ENCODE assay signal across 33 cellular contexts in the genomic region with DNA sequence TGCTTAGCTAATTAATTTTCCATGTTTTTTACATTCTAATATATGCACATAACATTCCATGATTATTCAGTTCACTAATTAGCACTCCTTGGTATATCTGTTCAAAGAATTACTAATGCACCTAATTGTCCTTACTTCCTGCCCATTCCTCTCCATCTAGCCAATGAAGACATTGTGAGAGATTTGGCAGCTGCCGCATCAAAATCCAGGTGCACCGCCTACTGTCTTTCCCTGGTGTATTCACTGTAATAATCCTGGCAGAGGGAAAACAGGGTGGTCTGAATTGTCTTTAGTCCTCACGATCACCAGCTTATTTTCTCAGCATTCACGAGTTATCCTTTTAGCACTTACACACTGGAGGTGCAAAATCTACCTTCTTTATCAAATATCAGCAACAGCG.
DNase-seq lines count a peak whose midpoint lies in the region; ATAC-seq and TF ChIP-seq lines count a peak whose summit lies in the region.
"Had no signal": no experiment of that assay in that cellular context is flagged by ENCODE, and none has a peak within 500 bp of the region (broad histone marks: within the 10 kb centered on the region; RNA-seq: fewer than 3 reads in every experiment).

No MANE protein-coding gene starts in this region.

- no peaks in the 10 kb centered on the region for H3K36me3 ChIP-seq in gastrocnemius medialis
- H3K36me3 ChIP-seq: neutrophil, prostate gland had no signal

- no peak for ATAC-seq in GM21515 (IDR thresholded peaks at IDR 0.05; ENCODE audit: unreplicated experiment)
- no peak for ATAC-seq in gastrocnemius medialis
- ATAC-seq: activated CD8-positive, alpha-beta T cell treated with anti-CD3 and anti-CD28 coated beads, Interleukin-2, amount 10 ng/mL, durations not matched to agents 7 days and 5 days; left cardiac atrium; sciatic nerve had no signal

- TF ChIP-seq CTCF in brain (conservative IDR thresholded peaks at IDR 0.05), result no peak
- TF ChIP-seq CTCF in gastrocnemius medialis (IDR thresholded peaks at IDR 0.05 in 4 of 5, conservative IDR thresholded peaks at IDR 0.05 in 1 of 5), result no peak

- no peaks in the 10 kb centered on the region for H3K4me1 ChIP-seq in gastrocnemius medialis
- H3K4me1 ChIP-seq: Caco-2, esophagus squamous epithelium, prostate gland, upper lobe of left lung had no signal

- peaks cover 19% of the 10 kb centered on the region for H3K4me1 Mint-ChIP-seq in brain
- H3K4me1 Mint-ChIP-seq: IgD-negative memory B cell had no signal

- TF ChIP-seq POLR2A in gastrocnemius medialis (IDR thresholded peaks at IDR 0.05), result no peak

- no peak overlapping the region for H3K4me3 ChIP-seq in gastrocnemius medialis
- H3K4me3 ChIP-seq: esophagus squamous epithelium, prostate gland, upper lobe of left lung had no signal

- no peaks in the 10 kb centered on the region for H3K9me3 ChIP-seq in gastrocnemius medialis
- H3K9me3 ChIP-seq: Caco-2, esophagus squamous epithelium, neutrophil, prostate gland, upper lobe of left lung had no signal

- H3K9me3 Mint-ChIP-seq in brain, result no peaks in the 10 kb centered on the region
- H3K9me3 Mint-ChIP-seq: dendritic cell treated with granulocyte-macrophage colony-stimulating factor and Interleukin-4, amounts not matched to agents 40 ng/mL and 50 ng/mL, for 4 days; IgD-negative memory B cell; T-helper 1 cell treated with Interleukin-12 subunit alpha and Interleukin-12 subunit beta and Interleukin-4 antibody, amounts not matched to agents 30 μg/mL and 1 μg/mL, for 36 hours had no signal

- H3K27ac ChIP-seq in gastrocnemius medialis, result no peak overlapping the region
- H3K27ac ChIP-seq: esophagus squamous epithelium, neutrophil, prostate gland, upper lobe of left lung had no signal

- intact Hi-C loops in gastrocnemius medialis (cut with DNase I; ENCODE audit: low total_unique reads), result no loop called here

- H3K27me3 Mint-ChIP-seq in brain, result peaks cover 4% of the 10 kb centered on the region
- H3K27me3 Mint-ChIP-seq: activated naive CD8-positive, alpha-beta T cell; dendritic cell treated with granulocyte-macrophage colony-stimulating factor and Interleukin-4, amounts not matched to agents 40 ng/mL and 50 ng/mL, for 4 days had no signal

- H3K27me3 ChIP-seq in gastrocnemius medialis, result no peaks in the 10 kb centered on the region
- H3K27me3 ChIP-seq: esophagus squamous epithelium, neutrophil, upper lobe of left lung had no signal

- in situ Hi-C loops in gastrocnemius medialis (cut with MboI; ENCODE audit: low sequenced_read_pairs in 4 of 4), result no loop called here

- H3K4me3 Mint-ChIP-seq in brain, result no peak overlapping the region
- H3K4me3 Mint-ChIP-seq: activated CD8-positive, alpha-beta T cell treated with anti-CD3 and anti-CD28 coated beads, Interleukin-2, amount 10 ng/mL, durations not matched to agents 7 days and 5 days; activated naive CD8-positive, alpha-beta T cell; dendritic cell treated with granulocyte-macrophage colony-stimulating factor and Interleukin-4, amounts not matched to agents 40 ng/mL and 50 ng/mL, for 4 days; IgD-negative memory B cell; T-helper 1 cell treated with Interleukin-12 subunit alpha and Interleukin-12 subunit beta and Interleukin-4 antibody, amounts not matched to agents 30 μg/mL and 1 μg/mL, for 36 hours had no signal

- H3K36me3 Mint-ChIP-seq in brain, result peaks cover 9% of the 10 kb centered on the region
- H3K36me3 Mint-ChIP-seq: IgD-negative memory B cell had no signal

- H3K27ac Mint-ChIP-seq in brain, result peak overlapping the region in 4 of 5 experiments; percentile 23 to 88 (median 76)
- H3K27ac Mint-ChIP-seq: activated CD8-positive, alpha-beta T cell treated with anti-CD3 and anti-CD28 coated beads, Interleukin-2, amount 10 ng/mL, durations not matched to agents 7 days and 5 days; activated naive CD8-positive, alpha-beta T cell; dendritic cell treated with granulocyte-macrophage colony-stimulating factor and Interleukin-4, amounts not matched to agents 40 ng/mL and 50 ng/mL, for 4 days; IgD-negative memory B cell; T-helper 1 cell treated with Interleukin-12 subunit alpha and Interleukin-12 subunit beta and Interleukin-4 antibody, amounts not matched to agents 30 μg/mL and 1 μg/mL, for 36 hours had no signal

- peak; percentile 83 for DNase-seq in COR-L47 (lab: John Stamatoyannopoulos, UW)
- DNase-seq in NCI-H146 treated with DMSO at 0.1 percent for 48 hours (lab: John Stamatoyannopoulos, UW; ENCODE audit: unreplicated experiment), result peak; percentile 66
- DNase-seq in NCI-H345 treated with DMSO at 0.1 percent for 48 hours (lab: John Stamatoyannopoulos, UW; ENCODE audit: unreplicated experiment), result peak; percentile 9
- no peak for DNase-seq in middle frontal gyrus (ENCODE audit: extremely low spot score, low spot score)
- DNase-seq in Kasumi-1 (lab: John Stamatoyannopoulos, UW), result no peak
- DNase-seq in gastrocnemius medialis, result no peak
- DNase-seq: activated CD8-positive, alpha-beta T cell treated with anti-CD3 and anti-CD28 coated beads, Interleukin-2, amount 10 ng/mL, durations not matched to agents 7 days and 5 days; activated T-cell treated with anti-CD3 and anti-CD28 coated beads for 4 hours; aorta; C1 segment of cervical spinal cord; Caco-2; caudate nucleus; DMS79 treated with DMSO at 0.1 percent for 48 hours; esophagus squamous epithelium; foreskin melanocyte; GF-D8; HCEC 1CT; hippocampal formation; left cardiac atrium; NCI-H1694; NCI-H510A; stimulated activated CD4-positive, alpha-beta T cell treated with anti-CD3 and anti-CD28 coated beads, Interleukin-12 subunit alpha, Interleukin-12 subunit beta, amount 100 ng/mL, for 4 hours; stimulated activated CD4-positive, alpha-beta T cell treated with anti-CD3 and anti-CD28 coated beads, Interleukin-4, amount 100 ng/mL, for 1 hour; upper lobe of left lung had no signal

Comparison
In these comparisons a context has a peak if more than half of its experiments do, and no peak if none do; other contexts are left out.
1. DNase-seq: peak in COR-L47 (single experiment), NCI-H146 treated with DMSO at 0.1 percent for 48 hours (single experiment) and NCI-H345 treated with DMSO at 0.1 percent for 48 hours (single experiment); none in middle frontal gyrus (single experiment), Kasumi-1 (0 of 2) and gastrocnemius medialis (0 of 2).